9 cellular contexts compared by ENCODE assay signal in the genomic region with DNA sequence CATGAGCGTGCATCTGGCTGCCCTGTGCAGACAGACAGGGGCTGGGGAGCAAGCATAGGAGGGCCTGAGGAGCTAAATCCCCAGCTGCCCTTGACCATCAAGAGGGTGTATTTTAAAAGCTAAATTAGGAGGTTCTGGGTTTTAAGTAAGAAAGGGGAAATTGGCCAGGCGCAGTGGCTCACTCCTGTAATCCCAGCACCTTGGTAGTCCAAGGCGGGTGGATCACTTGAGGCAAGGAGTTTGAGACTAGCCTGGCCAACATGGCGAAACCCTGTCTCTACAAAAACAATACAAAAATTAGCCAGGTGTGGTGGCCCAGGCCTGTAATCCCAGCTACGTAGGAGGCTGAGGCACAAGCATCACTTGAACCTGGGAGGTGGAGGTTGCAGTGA. TPM values are rescaled to one million over a fixed set of nuclear protein-coding genes. Genes with fewer than 3 reads are reported as not detected.
DNase-seq lines count a peak whose midpoint lies in the region; ATAC-seq, FAIRE-seq and TF ChIP-seq lines count a peak whose summit lies in the region.
"Had no signal": no experiment of that assay in that cellular context is flagged by ENCODE, and none has a peak within 500 bp of the region (broad histone marks: within the 10 kb centered on the region; RNA-seq: fewer than 3 reads in every experiment).

No MANE protein-coding gene starts in this region.

- intact Hi-C loops in mammary epithelial cell (cut with micrococcal nuclease) = no loop called here

- H3K9me3 Mint-ChIP-seq in stimulated activated naive CD8-positive, alpha-beta T cell treated with anti-CD3 and anti-CD28 coated beads, Interleukin-15, Interleukin-2, amounts not matched to agents 100 ng/mL and 50 ng/mL, for 24 hours = no peaks in the 10 kb centered on the region
- peaks cover 0 to 9% of the 10 kb centered on the region in 2 donors for H3K9me3 Mint-ChIP-seq in activated naive CD4-positive, alpha-beta T cell treated with anti-CD3 and anti-CD28 coated beads, Interleukin-2, amount 50 U/mL, for 72 hours

- H3K36me3 Mint-ChIP-seq in stimulated activated naive CD8-positive, alpha-beta T cell treated with anti-CD3 and anti-CD28 coated beads, Interleukin-15, Interleukin-2, amounts not matched to agents 100 ng/mL and 50 ng/mL, for 24 hours (ENCODE audit: low read depth) = peaks cover 11% of the 10 kb centered on the region
- H3K36me3 Mint-ChIP-seq in activated naive CD4-positive, alpha-beta T cell treated with anti-CD3 and anti-CD28 coated beads, Interleukin-2, amount 50 U/mL, for 72 hours = peaks cover 9 to 40% of the 10 kb centered on the region in 2 donors

- ATAC-seq in stimulated activated naive CD8-positive, alpha-beta T cell treated with anti-CD3 and anti-CD28 coated beads, Interleukin-15, Interleukin-2, amounts not matched to agents 100 U/mL and 50 U/mL, for 24 hours = no peak
- ATAC-seq in activated naive CD4-positive, alpha-beta T cell treated with anti-CD3 and anti-CD28 coated beads, Interleukin-2, amount 50 U/mL, for 72 hours = no peak

- H3K9ac ChIP-seq in mucosa of rectum (ENCODE audit: low read depth in 1 of 2, low read length in 2 of 2) (no peak overlapping the region), mammary epithelial cell (ENCODE audit: insufficient read depth, low read length) (no peak overlapping the region)

- no peak overlapping the region for H3K4me2 ChIP-seq in mammary epithelial cell (ENCODE audit: insufficient read depth, low read depth, low read length)

- H3K27ac ChIP-seq in mucosa of rectum (ENCODE audit: low read depth in 2 of 2, low read length in 2 of 2) (peak overlapping the region; percentile 17 to 20), mammary epithelial cell (ENCODE audit: insufficient read depth, low read depth, low read length) (no peak overlapping the region)

- H3K27me3 ChIP-seq in mucosa of rectum (ENCODE audit: control insufficient read depth in 2 of 2, insufficient read depth in 2 of 2, low read length in 2 of 2) (no peaks in the 10 kb centered on the region), mammary epithelial cell (ENCODE audit: insufficient read depth, low read length) (no peaks in the 10 kb centered on the region)

- H3K36me3 ChIP-seq in mucosa of rectum (ENCODE audit: control insufficient read depth in 2 of 2, insufficient read depth in 2 of 2, low read length in 2 of 2) = peaks cover 15% of the 10 kb centered on the region in 2 donors
- H3K36me3 ChIP-seq in mammary epithelial cell (ENCODE audit: insufficient read depth, low read length) = no peaks in the 10 kb centered on the region

- H3K4me3 ChIP-seq in mucosa of rectum (ENCODE audit: low read length in 2 of 2) (no peak overlapping the region), mammary epithelial cell (replicated peaks in 1 of 3; ENCODE audit: insufficient read depth in 1 of 3, low read depth in 2 of 3, low read length in 3 of 3) (no peak overlapping the region)

- no peak for DNase-seq in stimulated activated naive CD8-positive, alpha-beta T cell treated with anti-CD3 and anti-CD28 coated beads, Interleukin-15, Interleukin-2, amounts not matched to agents 100 U/mL and 50 U/mL, for 24 hours
- no peak for DNase-seq in activated naive CD4-positive, alpha-beta T cell treated with anti-CD3 and anti-CD28 coated beads, Interleukin-2, amount 50 U/mL, for 72 hours (ENCODE audit: low spot score in 2 of 2)
- no peak for DNase-seq in mammary epithelial cell
- DNase-seq in DMS53 treated with DMSO at 0.1 percent for 48 hours (lab: John Stamatoyannopoulos, UW; ENCODE audit: unreplicated experiment) = no peak
- no peak for DNase-seq in D721Med (ENCODE audit: insufficient read length, low spot score)
- DNase-seq in HCEC 1CT = no peak
- DNase-seq: stimulated activated naive CD4-positive, alpha-beta T cell treated with Interleukin-2 at 50 U/mL for 16 hours had no signal

- CTCF ChIA-PET in mammary epithelial cell (lab: Charles Lee; ENCODE audit: low non-redundant PET) = no interaction called here

- H3K27me3 Mint-ChIP-seq in stimulated activated naive CD8-positive, alpha-beta T cell treated with anti-CD3 and anti-CD28 coated beads, Interleukin-15, Interleukin-2, amounts not matched to agents 100 ng/mL and 50 ng/mL, for 24 hours = no peaks in the 10 kb centered on the region

- no peak for FAIRE-seq in D721Med (lab: Jason Lieb, UNC)

- peaks cover 56% of the 10 kb centered on the region for H3K4me1 Mint-ChIP-seq in stimulated activated naive CD8-positive, alpha-beta T cell treated with anti-CD3 and anti-CD28 coated beads, Interleukin-15, Interleukin-2, amounts not matched to agents 100 ng/mL and 50 ng/mL, for 24 hours (ENCODE audit: low read depth)

- BruUV-seq in mammary epithelial cell (replicated peaks; lab: Mats Ljungman, UMichigan) = no TSS peak

- H3K9me3 ChIP-seq in mucosa of rectum (ENCODE audit: control insufficient read depth in 2 of 2, low read length in 2 of 2) = no peaks in the 10 kb centered on the region
- H3K9me3 ChIP-seq in mammary epithelial cell (replicated peaks; ENCODE audit: insufficient read depth, low read length) = no peaks in the 10 kb centered on the region

- dilution Hi-C loops in mammary epithelial cell (cut with HindIII; ENCODE audit: low sequenced_read_pairs) = loop anchor here (5.0 kb wide), 2 partner anchors 76 to 94 kb away; no protein-coding TSS in a partner anchor

- H3K4me3 Mint-ChIP-seq in stimulated activated naive CD8-positive, alpha-beta T cell treated with anti-CD3 and anti-CD28 coated beads, Interleukin-15, Interleukin-2, amounts not matched to agents 100 ng/mL and 50 ng/mL, for 24 hours = peak overlapping the region; percentile 61

- TF ChIP-seq CTCF in mammary epithelial cell (conservative IDR thresholded peaks at IDR 0.05 in 1 of 2, IDR thresholded peaks at IDR 0.05 in 1 of 2; ENCODE audit: extremely low read depth in 1 of 2, insufficient read depth in 1 of 2, low read depth in 1 of 2, low read length in 2 of 2) = no peak
- no peak for TF ChIP-seq CTCF in D721Med (IDR thresholded peaks at IDR 0.05; ENCODE audit: insufficient read depth, missing control alignments)

- H2AFZ ChIP-seq in mammary epithelial cell (ENCODE audit: low read depth, low read length) = no peak overlapping the region

- peak overlapping the region; percentile 59 for H3K27ac Mint-ChIP-seq in stimulated activated naive CD8-positive, alpha-beta T cell treated with anti-CD3 and anti-CD28 coated beads, Interleukin-15, Interleukin-2, amounts not matched to agents 100 ng/mL and 50 ng/mL, for 24 hours
- peak overlapping the region; percentile 16 to 51 for H3K27ac Mint-ChIP-seq in activated naive CD4-positive, alpha-beta T cell treated with anti-CD3 and anti-CD28 coated beads, Interleukin-2, amount 50 U/mL, for 72 hours

- H4K20me1 ChIP-seq in mammary epithelial cell (ENCODE audit: insufficient read depth, low read length) = no peaks in the 10 kb centered on the region

- in situ Hi-C loops in mammary epithelial cell (cut with MboI; ENCODE audit: low sequenced_read_pairs in 2 of 2) = no loop called here

- no peaks in the 10 kb centered on the region for H3K79me2 ChIP-seq in mammary epithelial cell (ENCODE audit: insufficient read depth, low read length)

- H3K4me1 ChIP-seq in mucosa of rectum (ENCODE audit: control insufficient read depth in 2 of 2, insufficient read depth in 2 of 2, low read length in 2 of 2) (peaks cover 4 to 5% of the 10 kb centered on the region in 2 donors), mammary epithelial cell (ENCODE audit: insufficient read depth, low read length) (no peaks in the 10 kb centered on the region)

- 97% methylated on average over 5 of the region's 5 CpGs for WGBS in mammary epithelial cell (ENCODE audit: low coverage, missing lambda C conversion rate)

RNA-seq across cellular contexts. Expression of a gene that starts 27.8 kb away (rescaled TPM):
- total RNA-seq in activated naive CD4-positive, alpha-beta T cell treated with anti-CD3 and anti-CD28 coated beads, Interleukin-2, amount 50 U/mL, for 72 hours = 10 to 100 TPM; 11.1 to 78.4 TPM
- total RNA-seq in mammary epithelial cell = 10 to 100 TPM; 70.0 to 93.3 TPM
- 82.5 TPM for polyA plus RNA-seq in mammary epithelial cell
- polyA minus RNA-seq in mammary epithelial cell = 123 TPM

RNA-seq across cellular contexts. Expression of a gene that starts 40.5 kb away (rescaled TPM):
- 100 to 1,000 TPM in 1 of 2 donors, 10 to 100 TPM in 1; 51.3 to 102 TPM for total RNA-seq in activated naive CD4-positive, alpha-beta T cell treated with anti-CD3 and anti-CD28 coated beads, Interleukin-2, amount 50 U/mL, for 72 hours
- total RNA-seq in mammary epithelial cell = 1 to 10 TPM in 1 of 2 donors, under 1 TPM in 1; 0.16 to 1.2 TPM
- polyA plus RNA-seq in mammary epithelial cell = 0.11 TPM
- not detected for polyA minus RNA-seq in mammary epithelial cell

RNA-seq across cellular contexts. Expression of a gene that starts 56.1 kb away (rescaled TPM):
- total RNA-seq in activated naive CD4-positive, alpha-beta T cell treated with anti-CD3 and anti-CD28 coated beads, Interleukin-2, amount 50 U/mL, for 72 hours = 10 to 100 TPM; 33.4 to 37.5 TPM
- total RNA-seq in mammary epithelial cell = 10 to 100 TPM; 17.0 to 20.3 TPM
- 25.1 TPM for polyA plus RNA-seq in mammary epithelial cell
- 31.0 TPM for polyA minus RNA-seq in mammary epithelial cell

Comparison
In these comparisons a context has a peak if more than half of its experiments do, and no peak if none do; other contexts are left out.
1. RNA of a gene that starts 40.5 kb away (total RNA-seq): 51.3 to 102 TPM in activated naive CD4-positive, alpha-beta T cell treated with anti-CD3 and anti-CD28 coated beads, Interleukin-2, amount 50 U/mL, for 72 hours; 0.16 to 1.2 TPM in mammary epithelial cell; every median in the first group is over 10 times any median in the second.